In genomic region chr6:140921366-140922226, GRCh38 we compare ENCODE assay signal across 8 cellular contexts.
A peak's percentile ranks its signal among the peaks of the same experiment; 100 is the strongest.
DNase-seq lines count a peak whose midpoint lies in the region; ATAC-seq, FAIRE-seq and TF ChIP-seq lines count a peak whose summit lies in the region.

No MANE protein-coding gene starts in this region.

- peaks cover 8% of the 10 kb centered on the region for H3K27me3 Mint-ChIP-seq in activated naive CD4-positive, alpha-beta T cell treated with anti-CD3 and anti-CD28 coated beads for 36 hours (ENCODE audit: low read depth)
- no peaks in the 10 kb centered on the region for H3K27me3 Mint-ChIP-seq in activated naive CD4-positive, alpha-beta T cell treated with anti-CD3 and anti-CD28 coated beads, Interleukin-2, amount 10 ng/mL, durations not matched to agents 7 days and 5 days

- H3K4me1 Mint-ChIP-seq in activated naive CD4-positive, alpha-beta T cell treated with anti-CD3 and anti-CD28 coated beads for 36 hours (ENCODE audit: low read depth), result no peaks in the 10 kb centered on the region
- H3K4me1 Mint-ChIP-seq in activated naive CD4-positive, alpha-beta T cell treated with anti-CD3 and anti-CD28 coated beads, Interleukin-2, amount 10 ng/mL, durations not matched to agents 7 days and 5 days, result no peaks in the 10 kb centered on the region

- CTCF ChIA-PET in activated naive CD4-positive, alpha-beta T cell treated with anti-CD3 and anti-CD28 coated beads for 36 hours (lab: Charles Lee), result interaction anchor here (0.7 to 1.2 kb wide), 2 partner anchors 213 to 278 kb away, joined by 3 to 4 read pairs; no protein-coding TSS in a partner anchor
- CTCF ChIA-PET in activated naive CD4-positive, alpha-beta T cell treated with anti-CD3 and anti-CD28 coated beads, Interleukin-2, amount 10 ng/mL, durations not matched to agents 7 days and 5 days (lab: Charles Lee), result interaction anchor here (0.5 kb wide), 1 partner anchor 868 kb away, joined by 3 read pairs; no protein-coding TSS in a partner anchor

- FAIRE-seq in bronchial epithelial cell (lab: Jason Lieb, UNC), result peak; percentile 86

- peak; percentile 32 for DNase-seq in activated naive CD4-positive, alpha-beta T cell treated with anti-CD3 and anti-CD28 coated beads for 36 hours
- DNase-seq in activated naive CD4-positive, alpha-beta T cell treated with anti-CD3 and anti-CD28 coated beads, Interleukin-2, amount 10 ng/mL, durations not matched to agents 7 days and 5 days, result no peak
- DNase-seq in NCI-H748 (lab: John Stamatoyannopoulos, UW; ENCODE audit: unreplicated experiment) (peak; percentile 82), bronchial epithelial cell (ENCODE audit: low read depth) (peak; percentile 92), left lung (no peak), aorta (no peak)

- H3K4me3 ChIP-seq in bronchial epithelial cell (ENCODE audit: low read depth, low read length), result no peak overlapping the region
- H3K4me3 ChIP-seq in left lung, result no peak overlapping the region
- H3K4me3 ChIP-seq in aorta (ENCODE audit: low read length in 2 of 2), result no peak overlapping the region

- TF ChIP-seq CTCF in bronchial epithelial cell (IDR thresholded peaks at IDR 0.05; ENCODE audit: insufficient read depth, low read length, severe bottlenecking) (peak; percentile 73), left lung (IDR thresholded peaks at IDR 0.05) (peak; percentile 31 to 57)

- H3K27ac ChIP-seq in left lung, result no peak overlapping the region
- H3K27ac ChIP-seq in aorta (ENCODE audit: low read depth in 1 of 2, low read length in 2 of 2), result no peak overlapping the region

- intact Hi-C loops in activated naive CD4-positive, alpha-beta T cell treated with anti-CD3 and anti-CD28 coated beads for 36 hours (cut with micrococcal nuclease), result loop anchor here (1.0 to 10.0 kb wide), 2 partner anchors 643 to 1550 kb away; no protein-coding TSS in a partner anchor
- intact Hi-C loops in left lung (cut with DNase I), result no loop called here
- intact Hi-C loops in aorta (cut with DNase I), result loop anchor here (5.0 kb wide), 1 partner anchor 1549 kb away; the partner anchor contains the start of gene CITED2 (in 2 of the 2)

- H3K36me3 ChIP-seq in bronchial epithelial cell (ENCODE audit: control insufficient read depth, insufficient read depth, low read length) (no peaks in the 10 kb centered on the region), left lung (no peaks in the 10 kb centered on the region), aorta (ENCODE audit: control insufficient read depth in 1 of 2, insufficient read depth in 2 of 2, low read length in 1 of 2) (no peaks in the 10 kb centered on the region)

- H3K36me3 Mint-ChIP-seq in activated naive CD4-positive, alpha-beta T cell treated with anti-CD3 and anti-CD28 coated beads for 36 hours (ENCODE audit: low read depth), result no peaks in the 10 kb centered on the region
- no peaks in the 10 kb centered on the region for H3K36me3 Mint-ChIP-seq in activated naive CD4-positive, alpha-beta T cell treated with anti-CD3 and anti-CD28 coated beads, Interleukin-2, amount 10 ng/mL, durations not matched to agents 7 days and 5 days

- H3K27me3 ChIP-seq in bronchial epithelial cell (ENCODE audit: control insufficient read depth, insufficient read depth, low read length) (no peaks in the 10 kb centered on the region), left lung (no peaks in the 10 kb centered on the region), aorta (ENCODE audit: control insufficient read depth in 1 of 2, insufficient read depth in 2 of 2, low read length in 1 of 2) (no peaks in the 10 kb centered on the region)

- ATAC-seq in HG02885 (IDR thresholded peaks at IDR 0.05; ENCODE audit: poor library complexity, unreplicated experiment) (peak; percentile 77), left lung (peak; percentile 98), aorta (ENCODE audit: low FRiP score) (peak; percentile 81), GM18517 (IDR thresholded peaks at IDR 0.05; ENCODE audit: unreplicated experiment) (no peak)

- WGBS in aorta, 2 donors, result 54 to 62% methylated on average over 4 of the region's 4 CpGs

- no peak overlapping the region for H3K4me3 Mint-ChIP-seq in activated naive CD4-positive, alpha-beta T cell treated with anti-CD3 and anti-CD28 coated beads for 36 hours
- H3K4me3 Mint-ChIP-seq in activated naive CD4-positive, alpha-beta T cell treated with anti-CD3 and anti-CD28 coated beads, Interleukin-2, amount 10 ng/mL, durations not matched to agents 7 days and 5 days, result no peak overlapping the region

- no peaks in the 10 kb centered on the region for H3K9me3 ChIP-seq in left lung
- H3K9me3 ChIP-seq in aorta (ENCODE audit: control insufficient read depth, low read length), result no peaks in the 10 kb centered on the region

- no peaks in the 10 kb centered on the region for H3K9me3 Mint-ChIP-seq in activated naive CD4-positive, alpha-beta T cell treated with anti-CD3 and anti-CD28 coated beads for 36 hours
- no peaks in the 10 kb centered on the region for H3K9me3 Mint-ChIP-seq in activated naive CD4-positive, alpha-beta T cell treated with anti-CD3 and anti-CD28 coated beads, Interleukin-2, amount 10 ng/mL, durations not matched to agents 7 days and 5 days

- no peaks in the 10 kb centered on the region for H3K4me1 ChIP-seq in left lung
- H3K4me1 ChIP-seq in aorta (ENCODE audit: control insufficient read depth in 1 of 2, insufficient read depth in 2 of 2, low read length in 2 of 2), result no peaks in the 10 kb centered on the region

- H3K27ac Mint-ChIP-seq in activated naive CD4-positive, alpha-beta T cell treated with anti-CD3 and anti-CD28 coated beads for 36 hours, result no peak overlapping the region
- no peak overlapping the region for H3K27ac Mint-ChIP-seq in activated naive CD4-positive, alpha-beta T cell treated with anti-CD3 and anti-CD28 coated beads, Interleukin-2, amount 10 ng/mL, durations not matched to agents 7 days and 5 days

Comparison
In these comparisons a context has a peak if more than half of its experiments do, and no peak if none do; other contexts are left out.
1. DNase-seq: peak in activated naive CD4-positive, alpha-beta T cell treated with anti-CD3 and anti-CD28 coated beads for 36 hours (single experiment), NCI-H748 (single experiment) and bronchial epithelial cell (single experiment); none in activated naive CD4-positive, alpha-beta T cell treated with anti-CD3 and anti-CD28 coated beads, Interleukin-2, amount 10 ng/mL, durations not matched to agents 7 days and 5 days (single experiment), left lung (0 of 2) and aorta (0 of 2).
2. intact Hi-C loops: an anchor here in activated naive CD4-positive, alpha-beta T cell treated with anti-CD3 and anti-CD28 coated beads for 36 hours (1.0 to 10.0 kb wide) and aorta (5.0 kb wide); none called in left lung.